ENCODE assay signal across 1 cellular context in the genomic region with DNA sequence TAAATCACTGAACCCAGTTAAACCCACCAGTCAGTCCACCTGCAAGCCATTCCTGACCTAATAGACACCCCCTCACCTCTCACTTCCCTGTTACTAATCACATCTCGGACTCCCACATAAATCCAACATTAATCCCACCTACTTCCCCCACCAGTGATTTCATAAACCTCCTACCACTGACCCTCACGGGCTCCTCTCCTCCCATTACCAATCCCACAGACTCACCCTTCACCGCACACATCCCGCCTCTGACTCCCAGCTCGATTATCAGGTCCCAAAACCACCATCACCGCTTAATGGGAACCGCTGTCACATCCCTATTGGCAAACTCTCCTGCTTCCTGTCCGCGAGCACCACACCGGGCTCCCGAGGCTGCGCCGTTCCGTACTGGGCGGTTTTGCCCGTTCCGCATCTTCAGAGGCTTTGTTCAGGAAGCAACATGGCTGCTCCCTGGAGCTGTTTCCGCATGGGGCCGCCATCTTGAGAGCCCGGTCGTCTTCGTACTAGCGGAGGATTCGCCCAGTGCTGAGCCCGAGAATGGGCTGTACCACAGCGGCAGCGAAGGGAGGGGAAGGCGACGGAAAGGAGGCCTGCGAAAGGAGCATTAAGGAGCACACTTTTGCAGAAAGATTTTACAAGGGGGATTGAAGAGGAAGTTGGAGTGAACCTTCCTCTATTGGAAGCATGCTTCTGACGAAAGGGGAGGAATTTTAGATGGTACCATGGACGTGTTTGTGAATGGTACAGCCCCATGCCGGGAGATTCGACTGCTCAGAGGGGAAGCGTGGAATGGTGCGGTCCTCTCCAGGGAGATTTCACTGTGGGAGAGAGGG.
TF ChIP-seq lines count a peak whose summit lies in the region.

Gene ZNF300 (minus strand): TSS at position 502 of the 833 bp plus-strand sequence. CDS start 1,825 bp downstream, outside the sequence.

TF ChIP-seq in HepG2, 621 proteins besides CTCF, POLR2A, EP300 and RAD21 (continued from another document and continues in another):
- TF ChIP-seq, protein P1, sequence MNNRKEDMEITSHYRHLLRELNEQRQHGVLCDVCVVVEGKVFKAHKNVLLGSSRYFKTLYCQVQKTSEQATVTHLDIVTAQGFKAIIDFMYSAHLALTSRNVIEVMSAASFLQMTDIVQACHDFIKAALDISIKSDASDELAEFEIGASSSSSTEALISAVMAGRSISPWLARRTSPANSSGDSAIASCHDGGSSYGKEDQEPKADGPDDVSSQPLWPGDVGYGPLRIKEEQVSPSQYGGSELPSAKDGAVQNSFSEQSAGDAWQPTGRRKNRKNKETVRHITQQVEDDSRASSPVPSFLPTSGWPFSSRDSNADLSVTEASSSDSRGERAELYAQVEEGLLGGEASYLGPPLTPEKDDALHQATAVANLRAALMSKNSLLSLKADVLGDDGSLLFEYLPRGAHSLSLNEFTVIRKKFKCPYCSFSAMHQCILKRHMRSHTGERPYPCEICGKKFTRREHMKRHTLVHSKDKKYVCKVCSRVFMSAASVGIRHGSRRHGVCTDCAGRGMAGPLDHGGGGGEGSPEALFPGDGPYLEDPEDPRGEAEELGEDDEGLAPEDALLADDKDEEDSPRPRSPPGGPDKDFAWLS (CRISPR knock-in tag; IDR thresholded peaks at IDR 0.05; ENCODE audit: borderline replicate concordance), result no peak
- TF ChIP-seq ZSCAN12 (CRISPR knock-in tag; IDR thresholded peaks at IDR 0.05), result no peak
- TF ChIP-seq GATAD1 (CRISPR knock-in tag; IDR thresholded peaks at IDR 0.05), result peak; percentile 67; the same call in 1 of the 2 replicates
- TF ChIP-seq HIVEP1 (CRISPR knock-in tag; IDR thresholded peaks at IDR 0.05), result no peak
- peak; percentile 46 for TF ChIP-seq CREB1 (IDR thresholded peaks at IDR 0.05)
- TF ChIP-seq CREB1 (CRISPR knock-in tag; IDR thresholded peaks at IDR 0.05), result peak; percentile 84
- TF ChIP-seq MYC (CRISPR knock-in tag; IDR thresholded peaks at IDR 0.05; ENCODE audit: borderline replicate concordance), result peak; percentile 76; the same call in 1 of the 2 replicates
- TF ChIP-seq ZNF616 (CRISPR knock-in tag; IDR thresholded peaks at IDR 0.05; ENCODE audit: low read depth), result no peak
- no peak for TF ChIP-seq ADNP (CRISPR knock-in tag; IDR thresholded peaks at IDR 0.05)
- TF ChIP-seq, protein P2, sequence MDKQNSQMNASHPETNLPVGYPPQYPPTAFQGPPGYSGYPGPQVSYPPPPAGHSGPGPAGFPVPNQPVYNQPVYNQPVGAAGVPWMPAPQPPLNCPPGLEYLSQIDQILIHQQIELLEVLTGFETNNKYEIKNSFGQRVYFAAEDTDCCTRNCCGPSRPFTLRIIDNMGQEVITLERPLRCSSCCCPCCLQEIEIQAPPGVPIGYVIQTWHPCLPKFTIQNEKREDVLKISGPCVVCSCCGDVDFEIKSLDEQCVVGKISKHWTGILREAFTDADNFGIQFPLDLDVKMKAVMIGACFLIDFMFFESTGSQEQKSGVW (CRISPR knock-in tag; IDR thresholded peaks at IDR 0.05; ENCODE audit: borderline replicate concordance), result no peak
- no peak for TF ChIP-seq ZNF646 (CRISPR knock-in tag; IDR thresholded peaks at IDR 0.05)
- TF ChIP-seq ARNT (IDR thresholded peaks at IDR 0.05), result no peak
- TF ChIP-seq, protein P3, sequence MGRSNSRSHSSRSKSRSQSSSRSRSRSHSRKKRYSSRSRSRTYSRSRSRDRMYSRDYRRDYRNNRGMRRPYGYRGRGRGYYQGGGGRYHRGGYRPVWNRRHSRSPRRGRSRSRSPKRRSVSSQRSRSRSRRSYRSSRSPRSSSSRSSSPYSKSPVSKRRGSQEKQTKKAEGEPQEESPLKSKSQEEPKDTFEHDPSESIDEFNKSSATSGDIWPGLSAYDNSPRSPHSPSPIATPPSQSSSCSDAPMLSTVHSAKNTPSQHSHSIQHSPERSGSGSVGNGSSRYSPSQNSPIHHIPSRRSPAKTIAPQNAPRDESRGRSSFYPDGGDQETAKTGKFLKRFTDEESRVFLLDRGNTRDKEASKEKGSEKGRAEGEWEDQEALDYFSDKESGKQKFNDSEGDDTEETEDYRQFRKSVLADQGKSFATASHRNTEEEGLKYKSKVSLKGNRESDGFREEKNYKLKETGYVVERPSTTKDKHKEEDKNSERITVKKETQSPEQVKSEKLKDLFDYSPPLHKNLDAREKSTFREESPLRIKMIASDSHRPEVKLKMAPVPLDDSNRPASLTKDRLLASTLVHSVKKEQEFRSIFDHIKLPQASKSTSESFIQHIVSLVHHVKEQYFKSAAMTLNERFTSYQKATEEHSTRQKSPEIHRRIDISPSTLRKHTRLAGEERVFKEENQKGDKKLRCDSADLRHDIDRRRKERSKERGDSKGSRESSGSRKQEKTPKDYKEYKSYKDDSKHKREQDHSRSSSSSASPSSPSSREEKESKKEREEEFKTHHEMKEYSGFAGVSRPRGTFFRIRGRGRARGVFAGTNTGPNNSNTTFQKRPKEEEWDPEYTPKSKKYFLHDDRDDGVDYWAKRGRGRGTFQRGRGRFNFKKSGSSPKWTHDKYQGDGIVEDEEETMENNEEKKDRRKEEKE (IDR thresholded peaks at IDR 0.05), result no peak
- TF ChIP-seq ZSCAN30 (CRISPR knock-in tag; IDR thresholded peaks at IDR 0.05), result no peak
- TF ChIP-seq, protein P4, sequence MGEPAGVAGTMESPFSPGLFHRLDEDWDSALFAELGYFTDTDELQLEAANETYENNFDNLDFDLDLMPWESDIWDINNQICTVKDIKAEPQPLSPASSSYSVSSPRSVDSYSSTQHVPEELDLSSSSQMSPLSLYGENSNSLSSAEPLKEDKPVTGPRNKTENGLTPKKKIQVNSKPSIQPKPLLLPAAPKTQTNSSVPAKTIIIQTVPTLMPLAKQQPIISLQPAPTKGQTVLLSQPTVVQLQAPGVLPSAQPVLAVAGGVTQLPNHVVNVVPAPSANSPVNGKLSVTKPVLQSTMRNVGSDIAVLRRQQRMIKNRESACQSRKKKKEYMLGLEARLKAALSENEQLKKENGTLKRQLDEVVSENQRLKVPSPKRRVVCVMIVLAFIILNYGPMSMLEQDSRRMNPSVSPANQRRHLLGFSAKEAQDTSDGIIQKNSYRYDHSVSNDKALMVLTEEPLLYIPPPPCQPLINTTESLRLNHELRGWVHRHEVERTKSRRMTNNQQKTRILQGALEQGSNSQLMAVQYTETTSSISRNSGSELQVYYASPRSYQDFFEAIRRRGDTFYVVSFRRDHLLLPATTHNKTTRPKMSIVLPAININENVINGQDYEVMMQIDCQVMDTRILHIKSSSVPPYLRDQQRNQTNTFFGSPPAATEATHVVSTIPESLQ (CRISPR knock-in tag; conservative IDR thresholded peaks at IDR 0.05), result no peak; the same call in none of the 2 replicates
- TF ChIP-seq ARHGAP35 (CRISPR knock-in tag; IDR thresholded peaks at IDR 0.05; ENCODE audit: borderline replicate concordance), result peak; percentile 52; the same call in 1 of the 2 replicates
- no peak for TF ChIP-seq HNRNPH1 (optimal IDR thresholded peaks at IDR 0.05; ENCODE audit: low read depth, low read length)
- TF ChIP-seq ZNF737 (CRISPR knock-in tag; IDR thresholded peaks at IDR 0.05; ENCODE audit: borderline replicate concordance), result no peak; the same call in 1 of the 2 replicates
- TF ChIP-seq, protein P5, sequence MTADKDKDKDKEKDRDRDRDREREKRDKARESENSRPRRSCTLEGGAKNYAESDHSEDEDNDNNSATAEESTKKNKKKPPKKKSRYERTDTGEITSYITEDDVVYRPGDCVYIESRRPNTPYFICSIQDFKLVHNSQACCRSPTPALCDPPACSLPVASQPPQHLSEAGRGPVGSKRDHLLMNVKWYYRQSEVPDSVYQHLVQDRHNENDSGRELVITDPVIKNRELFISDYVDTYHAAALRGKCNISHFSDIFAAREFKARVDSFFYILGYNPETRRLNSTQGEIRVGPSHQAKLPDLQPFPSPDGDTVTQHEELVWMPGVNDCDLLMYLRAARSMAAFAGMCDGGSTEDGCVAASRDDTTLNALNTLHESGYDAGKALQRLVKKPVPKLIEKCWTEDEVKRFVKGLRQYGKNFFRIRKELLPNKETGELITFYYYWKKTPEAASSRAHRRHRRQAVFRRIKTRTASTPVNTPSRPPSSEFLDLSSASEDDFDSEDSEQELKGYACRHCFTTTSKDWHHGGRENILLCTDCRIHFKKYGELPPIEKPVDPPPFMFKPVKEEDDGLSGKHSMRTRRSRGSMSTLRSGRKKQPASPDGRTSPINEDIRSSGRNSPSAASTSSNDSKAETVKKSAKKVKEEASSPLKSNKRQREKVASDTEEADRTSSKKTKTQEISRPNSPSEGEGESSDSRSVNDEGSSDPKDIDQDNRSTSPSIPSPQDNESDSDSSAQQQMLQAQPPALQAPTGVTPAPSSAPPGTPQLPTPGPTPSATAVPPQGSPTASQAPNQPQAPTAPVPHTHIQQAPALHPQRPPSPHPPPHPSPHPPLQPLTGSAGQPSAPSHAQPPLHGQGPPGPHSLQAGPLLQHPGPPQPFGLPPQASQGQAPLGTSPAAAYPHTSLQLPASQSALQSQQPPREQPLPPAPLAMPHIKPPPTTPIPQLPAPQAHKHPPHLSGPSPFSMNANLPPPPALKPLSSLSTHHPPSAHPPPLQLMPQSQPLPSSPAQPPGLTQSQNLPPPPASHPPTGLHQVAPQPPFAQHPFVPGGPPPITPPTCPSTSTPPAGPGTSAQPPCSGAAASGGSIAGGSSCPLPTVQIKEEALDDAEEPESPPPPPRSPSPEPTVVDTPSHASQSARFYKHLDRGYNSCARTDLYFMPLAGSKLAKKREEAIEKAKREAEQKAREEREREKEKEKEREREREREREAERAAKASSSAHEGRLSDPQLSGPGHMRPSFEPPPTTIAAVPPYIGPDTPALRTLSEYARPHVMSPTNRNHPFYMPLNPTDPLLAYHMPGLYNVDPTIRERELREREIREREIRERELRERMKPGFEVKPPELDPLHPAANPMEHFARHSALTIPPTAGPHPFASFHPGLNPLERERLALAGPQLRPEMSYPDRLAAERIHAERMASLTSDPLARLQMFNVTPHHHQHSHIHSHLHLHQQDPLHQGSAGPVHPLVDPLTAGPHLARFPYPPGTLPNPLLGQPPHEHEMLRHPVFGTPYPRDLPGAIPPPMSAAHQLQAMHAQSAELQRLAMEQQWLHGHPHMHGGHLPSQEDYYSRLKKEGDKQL (CRISPR knock-in tag; IDR thresholded peaks at IDR 0.05; ENCODE audit: low read depth), result no peak
- no peak for TF ChIP-seq TBP (CRISPR knock-in tag; IDR thresholded peaks at IDR 0.05)
- peak; percentile 73; the same call in 1 of the 2 replicates for TF ChIP-seq ERF (CRISPR knock-in tag; IDR thresholded peaks at IDR 0.05)
- peak; percentile 51; the same call in 1 of the 2 replicates for TF ChIP-seq NR2C2 (CRISPR knock-in tag; IDR thresholded peaks at IDR 0.05; ENCODE audit: borderline replicate concordance)
- TF ChIP-seq ZBTB10 (CRISPR knock-in tag; IDR thresholded peaks at IDR 0.05; ENCODE audit: borderline replicate concordance), result no peak
- no peak for TF ChIP-seq ZFP41 (CRISPR knock-in tag; IDR thresholded peaks at IDR 0.05; ENCODE audit: borderline replicate concordance)
- TF ChIP-seq MAFF (IDR thresholded peaks at IDR 0.05; ENCODE audit: low read depth, low read length), result no peak
- no peak for TF ChIP-seq ZNF562 (CRISPR knock-in tag; IDR thresholded peaks at IDR 0.05; ENCODE audit: borderline replicate concordance)
